Comparison of ENCODE assay signal across 11 cellular contexts in genomic region chr17:3894927-3895343, GRCh38. TPM values are rescaled to one million over a fixed set of nuclear protein-coding genes. Genes with fewer than 3 reads are reported as not detected.
DNase-seq lines count a peak whose midpoint lies in the region; ATAC-seq and TF ChIP-seq lines count a peak whose summit lies in the region.
"Had no signal": no experiment of that assay in that cellular context is flagged by ENCODE, and none has a peak within 500 bp of the region (broad histone marks: within the 10 kb centered on the region; RNA-seq: fewer than 3 reads in every experiment).

No MANE protein-coding gene starts in this region.

- TF ChIP-seq CTCF in body of pancreas (IDR thresholded peaks at IDR 0.05) (no peak), right lobe of liver (IDR thresholded peaks at IDR 0.05) (no peak), tibial artery (IDR thresholded peaks at IDR 0.05) (no peak)

- no peaks in the 10 kb centered on the region for H3K9me3 ChIP-seq in body of pancreas
- H3K9me3 ChIP-seq in right lobe of liver: no peaks in the 10 kb centered on the region
- H3K9me3 ChIP-seq in tibial artery: no peaks in the 10 kb centered on the region

- 16 to 18% methylated on average over 2 of the region's 2 CpGs for WGBS in body of pancreas, 2 donors
- WGBS in right lobe of liver (ENCODE audit: insufficient coverage, low coverage, low lambda C conversion rate, missing lambda C conversion rate): 61% methylated on average over 2 of the region's 2 CpGs

- H3K36me3 ChIP-seq in body of pancreas (replicated peaks in 1 of 2; ENCODE audit: insufficient read depth in 1 of 2, low read depth in 2 of 2) (no peaks in the 10 kb centered on the region), right lobe of liver (no peaks in the 10 kb centered on the region), tibial artery (peaks cover 0 to 29% (median 22%) of the 10 kb centered on the region in 3 donors)

- DNase-seq in SIG-M5 treated with dmso at 0.1 percent for 504 hours (lab: John Stamatoyannopoulos, UW; ENCODE audit: unreplicated experiment) (peak; percentile 52), SIG-M5 (lab: John Stamatoyannopoulos, UW) (no peak), body of pancreas (peak; percentile 64 to 82 (median 80)), right lobe of liver (no peak), tibial artery (no peak)
- DNase-seq in activated CD8-positive, alpha-beta memory T cell treated with anti-CD3 and anti-CD28 coated beads for 24 hours: no peak
- DNase-seq: KG1 had no signal

- H3K4me3 ChIP-seq in body of pancreas (no peak overlapping the region), right lobe of liver (no peak overlapping the region), tibial artery (no peak overlapping the region)

- intact Hi-C loops in body of pancreas (cut with DNase I) (no loop called here), right lobe of liver (cut with DNase I) (no loop called here), tibial artery (cut with DNase I; ENCODE audit: low total_unique reads) (no loop called here)

- ATAC-seq in body of pancreas: peak; percentile 13
- ATAC-seq in right lobe of liver: peak; percentile 1 to 16 (median 6)
- ATAC-seq in HG03196 (IDR thresholded peaks at IDR 0.05; ENCODE audit: unreplicated experiment): no peak
- ATAC-seq in GM21529 (IDR thresholded peaks at IDR 0.05; ENCODE audit: unreplicated experiment): no peak
- ATAC-seq: Panc1 had no signal

- H3K4me1 ChIP-seq in body of pancreas: peaks cover 64% of the 10 kb centered on the region
- peaks cover 0 to 11% (median 3%) of the 10 kb centered on the region in 4 donors for H3K4me1 ChIP-seq in right lobe of liver
- H3K4me1 ChIP-seq in tibial artery: peaks cover 0 to 60% (median 48%) of the 10 kb centered on the region in 4 donors

- H3K27ac ChIP-seq in body of pancreas: peak overlapping the region; percentile 74 to 80 (median 77)
- H3K27ac ChIP-seq in right lobe of liver: no peak overlapping the region
- peak overlapping the region; percentile 20 to 64 for H3K27ac ChIP-seq in tibial artery

- TF ChIP-seq POLR2A in body of pancreas (IDR thresholded peaks at IDR 0.05) (peak in 2 of 3 donors; percentile 31 to 35), right lobe of liver (IDR thresholded peaks at IDR 0.05) (no peak)

- H3K27me3 ChIP-seq in body of pancreas: no peaks in the 10 kb centered on the region
- H3K27me3 ChIP-seq in right lobe of liver: no peaks in the 10 kb centered on the region
- no peaks in the 10 kb centered on the region for H3K27me3 ChIP-seq in tibial artery

RNA-seq across cellular contexts. Expression of gene CAMKK1, which starts 2.1 kb away (rescaled TPM):
- 1 to 10 TPM; 9.2 to 9.3 TPM for total RNA-seq in body of pancreas
- 1 to 10 TPM in 2 of 6 experiments, under 1 TPM in 4; 0.35 to 1.1 (median 0.47) TPM for total RNA-seq in right lobe of liver

RNA-seq across cellular contexts. Expression of gene P2RX1, which starts 21.3 kb away (rescaled TPM):
- total RNA-seq in body of pancreas (10 to 100 TPM; 39.2 to 45.4 TPM), right lobe of liver (under 1 TPM in 5 of 6 experiments, not detected in 1; 0.50 to 0.78 (median 0.58) TPM)
- total RNA-seq: kidney epithelial cell had no signal

RNA-seq across cellular contexts. Expression of gene NCBP3, which starts 48.9 kb away (rescaled TPM):
- total RNA-seq in body of pancreas (10 to 100 TPM; 23.4 to 34.2 TPM), right lobe of liver (10 to 100 TPM in 4 of 6 experiments, 1 to 10 TPM in 2; 8.6 to 15.1 (median 10.5) TPM)

Comparison
In these comparisons a context has a peak if more than half of its experiments do, and no peak if none do; other contexts are left out.
1. DNase-seq: peak in SIG-M5 treated with dmso at 0.1 percent for 504 hours (single experiment) and body of pancreas (4 of 4); none in SIG-M5 (single experiment), right lobe of liver (0 of 3), tibial artery (0 of 2) and activated CD8-positive, alpha-beta memory T cell treated with anti-CD3 and anti-CD28 coated beads for 24 hours (single experiment).
2. ATAC-seq: peak in body of pancreas (single experiment) and right lobe of liver (4 of 4); none in HG03196 (single experiment) and GM21529 (single experiment).
3. H3K27ac ChIP-seq: peak in body of pancreas (4 of 4) and tibial artery (2 of 2); none in right lobe of liver (0 of 3).
4. RNA of gene CAMKK1, which starts 2.1 kb away (total RNA-seq): 9.2 to 9.3 TPM in body of pancreas; 0.35 to 1.1 TPM in right lobe of liver; every median in the first group is over 4 times any median in the second.
5. RNA of gene P2RX1, which starts 21.3 kb away (total RNA-seq): 39.2 to 45.4 TPM in body of pancreas; 0.50 to 0.78 TPM in right lobe of liver; every median in the first group is over 10 times any median in the second.